In the genomic region with DNA sequence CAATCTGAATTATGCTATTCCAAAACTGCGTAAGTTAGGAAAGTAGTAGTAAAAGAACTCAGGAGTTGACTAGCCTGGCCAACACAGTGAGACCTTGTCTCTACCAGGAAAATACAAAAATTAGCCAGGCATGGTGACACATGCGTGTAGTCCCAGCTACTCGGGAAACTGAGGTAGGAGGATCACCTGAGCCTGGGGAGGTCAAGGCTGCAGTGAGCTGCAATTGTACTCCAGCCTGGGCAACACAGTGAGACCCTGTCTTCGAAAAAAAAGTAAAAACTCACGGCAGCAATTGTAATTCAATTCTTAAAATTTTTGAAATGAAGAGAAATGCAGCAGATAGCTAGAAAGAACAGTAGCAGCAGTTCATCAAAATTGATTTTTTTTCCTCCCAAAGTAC, we compare ENCODE assay signal across 22 cellular contexts. TPM values are rescaled to one million over a fixed set of nuclear protein-coding genes. Genes with fewer than 3 reads are reported as not detected.
DNase-seq lines count a peak whose midpoint lies in the region; ATAC-seq, FAIRE-seq and TF ChIP-seq lines count a peak whose summit lies in the region.
"Had no signal": no experiment of that assay in that cellular context is flagged by ENCODE, and none has a peak within 500 bp of the region (broad histone marks: within the 10 kb centered on the region; RNA-seq: fewer than 3 reads in every experiment).

No MANE protein-coding gene starts in this region.

- H3K36me3 ChIP-seq in CD8-positive, alpha-beta memory T cell (ENCODE audit: insufficient read depth, low read length): no peaks in the 10 kb centered on the region
- no peaks in the 10 kb centered on the region for H3K36me3 ChIP-seq in HEK293 (ENCODE audit: control insufficient read depth in 2 of 2, insufficient read depth in 1 of 2, low read length in 2 of 2)
- H3K36me3 ChIP-seq in HepG2 (replicated peaks in 1 of 2; ENCODE audit: control insufficient read depth in 1 of 2, insufficient read depth in 2 of 2, low read length in 2 of 2): no peaks in the 10 kb centered on the region; a peak in 1 of 5 replicates
- H3K36me3 ChIP-seq: HAP-1 had no signal

- peak overlapping the region in 5 of 8 donors; percentile 11 to 77 (median 47) for H3K27ac Mint-ChIP-seq in CD8-positive, alpha-beta memory T cell
- H3K27ac Mint-ChIP-seq: B cell had no signal

- no peak overlapping the region for H3K4me3 Mint-ChIP-seq in CD8-positive, alpha-beta memory T cell
- H3K4me3 Mint-ChIP-seq: B cell had no signal

- no peak overlapping the region for H3K27ac ChIP-seq in CD8-positive, alpha-beta memory T cell (ENCODE audit: low read depth, low read length)
- H3K27ac ChIP-seq in HEK293 (ENCODE audit: extremely low read depth, low read depth, low read length): no peak overlapping the region
- peak overlapping the region; percentile 72 for H3K27ac ChIP-seq in HepG2 (ENCODE audit: extremely low read length, insufficient read depth, low read length)
- H3K27ac ChIP-seq: BLaER1, C4-2B had no signal

- peaks cover 63% of the 10 kb centered on the region for H3K79me2 ChIP-seq in HepG2 (ENCODE audit: insufficient read depth, low read length)

- no peak for ATAC-seq in HepG2
- ATAC-seq: GM12878 had no signal

- peak overlapping the region; percentile 18; the same call in 1 of the 2 replicates for H3K4me2 ChIP-seq in HepG2 (ENCODE audit: low read depth, low read length)
- H3K4me2 ChIP-seq: BLaER1 had no signal

- in situ Hi-C loops in HepG2 (cut with HindIII; ENCODE audit: extremely low pct_ligation_motif_present, low pct_unique_long_range_greater_than_20kb): no loop called here

- FAIRE-seq in HepG2 (lab: Jason Lieb, UNC): no peak
- FAIRE-seq: A204.1, D721Med, GM12878, GM19239, H54 had no signal

- no peak for TF ChIP-seq RAD21 in HepG2 (CRISPR knock-in tag; IDR thresholded peaks at IDR 0.05)

- intact Hi-C loops in HepG2 (cut with micrococcal nuclease; ENCODE audit: unreplicated experiment): no loop called here

- no peak for DNase-seq in CD8-positive, alpha-beta memory T cell
- DNase-seq in HepG2 (ENCODE audit: low spot score) (no peak), NCI-H1694 (lab: John Stamatoyannopoulos, UW) (no peak)
- no peak for DNase-seq in stimulated activated naive CD4-positive, alpha-beta T cell treated with Interleukin-2 at 50 U/mL for 16 hours (lab: John Stamatoyannopoulos, UW)
- DNase-seq in activated T-cell treated with anti-CD3 and anti-CD28 coated beads, Interleukin-2, amount 50 U/mL, for 1 hour: no peak
- DNase-seq: CD4-positive, CD25-positive, alpha-beta regulatory T cell; COR-L47; DMS 273 treated with DMSO at 0.1 percent for 48 hours; DMS79; EL; GDM1; GOT3 had no signal

- no peaks in the 10 kb centered on the region for H3K9me3 ChIP-seq in CD8-positive, alpha-beta memory T cell (ENCODE audit: low read length)
- H3K9me3 ChIP-seq in HEK293 (ENCODE audit: control insufficient read depth, insufficient read depth, low read depth, low read length) (no peaks in the 10 kb centered on the region), HepG2 (ENCODE audit: low read length) (no peaks in the 10 kb centered on the region)
- H3K9me3 ChIP-seq: BLaER1, HAP-1 had no signal

- H4K20me1 ChIP-seq in HepG2 (ENCODE audit: insufficient read depth, low read length): no peaks in the 10 kb centered on the region

- POLR2A ChIA-PET in CD8-positive, alpha-beta memory T cell (lab: Charles Lee): no interaction called here
- POLR2A ChIA-PET in HEK293 (lab: Yijun Ruan, JAX): no interaction called here
- POLR2A ChIA-PET in HepG2 (lab: Yijun Ruan, JAX): interaction anchor here (4.6 kb wide), 1 partner anchor 9 kb away, joined by 74 read pairs; the partner anchor contains the start of gene GABPB1

- no peak overlapping the region for H3K9ac ChIP-seq in HepG2 (ENCODE audit: insufficient read depth, low read depth, low read length)
- H3K9ac ChIP-seq: BLaER1 had no signal

- no peaks in the 10 kb centered on the region for H3K9me3 Mint-ChIP-seq in CD8-positive, alpha-beta memory T cell
- H3K9me3 Mint-ChIP-seq: CD4-positive, CD25-positive, alpha-beta regulatory T cell had no signal

- H2AFZ ChIP-seq in HepG2 (ENCODE audit: low read length): no peak overlapping the region

- TF ChIP-seq POLR2A in HepG2 (IDR thresholded peaks at IDR 0.05; ENCODE audit: insufficient read depth in 1 of 2, low read depth in 2 of 2, low read length in 2 of 2): no peak

- peaks cover 0 to 8% (median 0%) of the 10 kb centered on the region in 3 donors for H3K36me3 Mint-ChIP-seq in CD8-positive, alpha-beta memory T cell

- no peak overlapping the region for H3K4me3 ChIP-seq in CD8-positive, alpha-beta memory T cell (ENCODE audit: low read length)
- H3K4me3 ChIP-seq in HEK293 (ENCODE audit: low read depth, low read length): no peak overlapping the region
- no peak overlapping the region for H3K4me3 ChIP-seq in HepG2 (replicated peaks in 1 of 3; ENCODE audit: insufficient read depth in 1 of 3, low read depth in 2 of 3, low read length in 3 of 3)
- H3K4me3 ChIP-seq: BLaER1, GM12878, HAP-1 had no signal

- TF ChIP-seq EP300 in HepG2 (IDR thresholded peaks at IDR 0.05; ENCODE audit: low read depth in 2 of 2, low read length in 2 of 2) (no peak), HepG2 (CRISPR knock-in tag; IDR thresholded peaks at IDR 0.05; ENCODE audit: borderline replicate concordance) (no peak)

- no peaks in the 10 kb centered on the region for H3K27me3 Mint-ChIP-seq in CD8-positive, alpha-beta memory T cell
- H3K27me3 Mint-ChIP-seq: B cell; CD4-positive, CD25-positive, alpha-beta regulatory T cell had no signal

- H3K27me3 ChIP-seq in CD8-positive, alpha-beta memory T cell (ENCODE audit: insufficient read depth, low read length, poor library complexity, severe bottlenecking): no peaks in the 10 kb centered on the region
- no peaks in the 10 kb centered on the region for H3K27me3 ChIP-seq in HepG2 (ENCODE audit: control insufficient read depth in 1 of 2, insufficient read depth in 2 of 2, low read length in 2 of 2)
- H3K27me3 ChIP-seq: BLaER1 had no signal

- BruUV-seq in HepG2 (replicated peaks; lab: Mats Ljungman, UMichigan): no TSS peak

- TF ChIP-seq CTCF in HEK293 (tag by site-specific recombination; IDR thresholded peaks at IDR 0.05) (no peak), HepG2 (CRISPR knock-in tag; IDR thresholded peaks at IDR 0.05) (no peak)

- H3K4me1 Mint-ChIP-seq in CD8-positive, alpha-beta memory T cell: peaks cover 40 to 66% (median 64%) of the 10 kb centered on the region in 3 donors

- CTCF ChIA-PET in CD8-positive, alpha-beta memory T cell (lab: Charles Lee): interaction anchor here (1.7 kb wide), 1 partner anchor 10 kb away, joined by 5 read pairs; the partner anchor contains the start of gene GABPB1
- CTCF ChIA-PET in HEK293 (lab: Yijun Ruan, JAX): no interaction called here
- CTCF ChIA-PET in HepG2 (lab: Yijun Ruan, JAX; ENCODE audit: low intra/inter-chr PET ratio, low total read pairs): no interaction called here

- WGBS in HepG2 (ENCODE audit: low lambda C conversion rate): 90% methylated on average over 5 of the region's 5 CpGs

- H3K4me1 ChIP-seq in CD8-positive, alpha-beta memory T cell (ENCODE audit: insufficient read depth, low read length): peaks cover 13% of the 10 kb centered on the region
- no peaks in the 10 kb centered on the region for H3K4me1 ChIP-seq in HEK293 (ENCODE audit: control insufficient read depth, insufficient read depth, low read length)
- H3K4me1 ChIP-seq in HepG2 (ENCODE audit: insufficient read depth, low read length): peaks cover 68% of the 10 kb centered on the region
- H3K4me1 ChIP-seq: HAP-1 had no signal

TF ChIP-seq in HEK293, 187 proteins besides CTCF, POLR2A, EP300 and RAD21 (continues in another document):
- no peak for TF ChIP-seq FEZF1 (tag by site-specific recombination; IDR thresholded peaks at IDR 0.05)

TF ChIP-seq in HepG2, 621 proteins besides CTCF, POLR2A, EP300 and RAD21:
- TF ChIP-seq ZNF121 (CRISPR knock-in tag; IDR thresholded peaks at IDR 0.05) (peak; percentile 89), SCMH1 (CRISPR knock-in tag; IDR thresholded peaks at IDR 0.05; ENCODE audit: borderline replicate concordance) (no peak)

RNA-seq across cellular contexts. Expression of gene GABPB1, which starts 9.7 kb away (rescaled TPM):
- 10 to 100 TPM; 45.7 to 46.5 TPM for total RNA-seq in CD8-positive, alpha-beta memory T cell
- polyA plus RNA-seq in CD8-positive, alpha-beta memory T cell: 22.5 TPM
- total RNA-seq in HepG2 (2016; rRNA removed; fragmentation: Illumina TruSeq; extraction: Trizol): 39.5 and 50.8 TPM in 2 replicates
- total RNA-seq in HepG2 (2016; cell fraction: cytosol; rRNA removed; fragmentation: Illumina TruSeq; extraction: Trizol; ENCODE audit: low read depth): 20.3 and 21.4 TPM in 2 replicates
- 39.6 and 53.8 TPM in 2 replicates for total RNA-seq in HepG2 (2016; cell fraction: insoluble cytoplasmic fraction; rRNA removed; fragmentation: Illumina TruSeq; extraction: Trizol)
- 21.1 and 26.8 TPM in 2 replicates for total RNA-seq in HepG2 (2016; cell fraction: membrane; rRNA removed; fragmentation: Illumina TruSeq; extraction: Trizol)
- total RNA-seq in HepG2 (2016; cell fraction: nucleus; rRNA removed; fragmentation: Illumina TruSeq; extraction: Trizol): 26.7 and 32.6 TPM in 2 replicates
- polyA plus RNA-seq in HepG2 (2011; rRNA removed): 17.3 and 17.5 TPM in 2 replicates
- polyA plus RNA-seq in HepG2 (2011; cell fraction: cytosol; rRNA removed): 14.7 and 16.5 TPM in 2 replicates
- 13.3 and 13.7 TPM in 2 replicates for polyA plus RNA-seq in HepG2 (2011; cell fraction: nucleus; rRNA removed)
- 16.1 and 16.5 TPM in 2 replicates for polyA plus RNA-seq in HepG2 (2012)
- polyA plus RNA-seq in HepG2 (2016; cell fraction: cytosol; fragmentation: Illumina TruSeq; extraction: Trizol; ENCODE audit: low read depth): 4.0 and 4.5 TPM in 2 replicates
- polyA plus RNA-seq in HepG2 (2016; cell fraction: insoluble cytoplasmic fraction; fragmentation: Illumina TruSeq; extraction: Trizol; ENCODE audit: low read depth): 41.6 and 42.3 TPM in 2 replicates
- polyA plus RNA-seq in HepG2 (2016; cell fraction: membrane; fragmentation: Illumina TruSeq; extraction: Trizol; ENCODE audit: low read depth): 7.4 and 10.3 TPM in 2 replicates
- 29.3 and 31.2 TPM in 2 replicates for polyA plus RNA-seq in HepG2 (2016; cell fraction: nucleus; fragmentation: Illumina TruSeq; extraction: Trizol; ENCODE audit: insufficient read depth, low read depth)
- polyA minus RNA-seq in HepG2 (2011; rRNA and poly(A)+ RNA removed; ENCODE audit: low replicate concordance): 18.7 and 35.6 TPM in 2 replicates
- polyA minus RNA-seq in HepG2 (2011; cell fraction: cytosol; rRNA and poly(A)+ RNA removed): 16.2 and 16.9 TPM in 2 replicates
- 26.9 and 28.7 TPM in 2 replicates for polyA minus RNA-seq in HepG2 (2011; cell fraction: nucleus; rRNA and poly(A)+ RNA removed)
